8 cellular contexts compared by ENCODE assay signal in the genomic region with DNA sequence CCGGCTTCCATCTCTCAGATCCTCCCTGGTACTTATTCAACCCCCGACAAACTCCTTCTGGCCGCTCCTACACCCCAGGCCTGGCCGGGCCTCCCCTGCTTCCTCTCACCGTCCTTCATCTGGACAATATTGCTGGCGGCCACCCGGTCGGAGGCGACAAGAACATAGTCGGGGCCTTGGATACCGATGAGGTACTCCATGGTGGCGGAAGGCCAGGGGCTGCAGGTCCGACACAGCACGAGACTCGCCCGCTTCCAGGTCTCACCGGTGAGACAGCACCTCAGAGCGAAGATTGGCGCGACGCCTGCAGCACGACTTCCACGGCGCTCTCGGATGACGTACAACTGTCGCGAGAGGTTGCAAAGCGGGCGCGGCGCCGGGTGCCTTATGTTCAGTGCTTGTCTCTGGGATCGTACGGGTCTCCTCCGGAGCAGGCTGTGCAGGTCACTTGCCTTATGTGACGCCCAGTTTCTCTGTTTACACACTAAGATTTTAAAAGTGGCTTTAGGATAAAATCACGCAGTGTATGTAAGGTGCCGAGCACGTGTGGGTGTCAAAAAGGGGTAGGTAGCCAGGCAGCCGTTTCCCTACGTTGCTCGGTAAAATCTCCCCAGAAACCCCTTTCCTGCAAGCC. TPM values are rescaled to one million over a fixed set of nuclear protein-coding genes. Genes with fewer than 3 reads are reported as not detected.
A peak's percentile ranks its signal among the peaks of the same experiment; 100 is the strongest.
DNase-seq lines count a peak whose midpoint lies in the region; ATAC-seq and TF ChIP-seq lines count a peak whose summit lies in the region.

TSS of gene PSMB2 (minus strand) at position 294 of the 634 bp plus-strand sequence. CDS start at position 200, 94 bp downstream.

- peak within 1 kb of the TSS; percentile 98 for H2AFZ ChIP-seq in Loucy (ENCODE audit: low read length)
- H2AFZ ChIP-seq in fibroblast of lung (ENCODE audit: low read length): peak within 1 kb of the TSS; percentile 90

- H3K4me3 Mint-ChIP-seq in activated T-helper 2 cell treated with anti-CD3 and anti-CD28 coated beads, Interferon-gamma antibody, Interleukin-2, Interleukin-4, amounts not matched to agents 10 μg/mL and 5 μg/mL and 100 μg/mL, durations not matched to agents 14 hours and 24 hours and 36 hours (ENCODE audit: low read depth): peak within 1 kb of the TSS; percentile 99
- peak within 1 kb of the TSS; percentile 97 to 100 (median 100) for H3K4me3 Mint-ChIP-seq in naive B cell
- peak within 1 kb of the TSS; percentile 99 for H3K4me3 Mint-ChIP-seq in stimulated activated effector memory CD8-positive, alpha-beta T cell treated with anti-CD3 and anti-CD28 coated beads, Interleukin-12 subunit alpha, Interleukin-12 subunit beta, amount 100 ng/mL, for 72 hours

- H3K9me3 Mint-ChIP-seq in activated T-helper 2 cell treated with anti-CD3 and anti-CD28 coated beads, Interferon-gamma antibody, Interleukin-2, Interleukin-4, amounts not matched to agents 10 μg/mL and 5 μg/mL and 100 μg/mL, durations not matched to agents 14 hours and 24 hours and 36 hours: no peaks in the 10 kb centered on the region
- no peaks in the 10 kb centered on the region for H3K9me3 Mint-ChIP-seq in naive B cell
- no peaks in the 10 kb centered on the region for H3K9me3 Mint-ChIP-seq in stimulated activated effector memory CD8-positive, alpha-beta T cell treated with anti-CD3 and anti-CD28 coated beads, Interleukin-12 subunit alpha, Interleukin-12 subunit beta, amount 100 ng/mL, for 72 hours

- H3K4me3 ChIP-seq in Loucy (ENCODE audit: low read length, poor library complexity, severe bottlenecking) (peak within 1 kb of the TSS; percentile 96), RWPE2 (ENCODE audit: severe bottlenecking) (peak within 1 kb of the TSS; percentile 93), fibroblast of lung (replicated peaks in 1 of 4; ENCODE audit: control extremely low read depth in 1 of 4, insufficient read depth in 1 of 4, low read depth in 3 of 4, low read length in 4 of 4) (peak within 1 kb of the TSS; percentile 66 to 94 (median 88))

- peak within 1 kb of the TSS; percentile 98 for H3K27ac Mint-ChIP-seq in activated T-helper 2 cell treated with anti-CD3 and anti-CD28 coated beads, Interferon-gamma antibody, Interleukin-2, Interleukin-4, amounts not matched to agents 10 μg/mL and 5 μg/mL and 100 μg/mL, durations not matched to agents 14 hours and 24 hours and 36 hours
- H3K27ac Mint-ChIP-seq in naive B cell: peak within 1 kb of the TSS; percentile 97 to 99 (median 98)
- peak within 1 kb of the TSS; percentile 99 for H3K27ac Mint-ChIP-seq in stimulated activated effector memory CD8-positive, alpha-beta T cell treated with anti-CD3 and anti-CD28 coated beads, Interleukin-12 subunit alpha, Interleukin-12 subunit beta, amount 100 ng/mL, for 72 hours

- H3K27me3 ChIP-seq in Loucy (ENCODE audit: insufficient read depth, low read length, poor library complexity, severe bottlenecking): no peaks in the 10 kb centered on the region
- H3K27me3 ChIP-seq in RWPE2 (ENCODE audit: insufficient read depth, poor library complexity, severe bottlenecking): peaks cover 5% of the 10 kb centered on the region
- peaks cover 10% of the 10 kb centered on the region for H3K27me3 ChIP-seq in fibroblast of lung (ENCODE audit: control insufficient read depth, insufficient read depth, low read length)

- peak within 1 kb of the TSS; percentile 59 for H3K27ac ChIP-seq in RWPE2 (ENCODE audit: poor library complexity, severe bottlenecking)
- H3K27ac ChIP-seq in fibroblast of lung (ENCODE audit: insufficient read depth, low read length): peak within 1 kb of the TSS; percentile 80

- H3K9me2 ChIP-seq in Loucy (replicated peaks; ENCODE audit: low read depth, low read length): no peaks in the 10 kb centered on the region

- peaks cover 24% of the 10 kb centered on the region for H3K27me3 Mint-ChIP-seq in activated T-helper 2 cell treated with anti-CD3 and anti-CD28 coated beads, Interferon-gamma antibody, Interleukin-2, Interleukin-4, amounts not matched to agents 10 μg/mL and 5 μg/mL and 100 μg/mL, durations not matched to agents 14 hours and 24 hours and 36 hours (ENCODE audit: low read depth)
- H3K27me3 Mint-ChIP-seq in naive B cell: peaks cover 13 to 23% (median 18%) of the 10 kb centered on the region in 3 donors

- H3K9ac ChIP-seq in Loucy (ENCODE audit: low read depth, low read length, poor library complexity, severe bottlenecking) (peak within 1 kb of the TSS; percentile 81), fibroblast of lung (ENCODE audit: insufficient read depth, low read length) (peak within 1 kb of the TSS; percentile 69)

- H4K20me1 ChIP-seq in Loucy (ENCODE audit: insufficient read depth, low read length, poor library complexity, severe bottlenecking) (peaks cover 43% of the 10 kb centered on the region), fibroblast of lung (ENCODE audit: control insufficient read depth, extremely low read depth, insufficient read depth, low read length) (no peaks in the 10 kb centered on the region)

- ATAC-seq in RWPE2 (ENCODE audit: low read depth): peak; percentile 83
- ATAC-seq in naive B cell (ENCODE audit: low read depth in 2 of 2): peak; percentile 93 to 94
- peak; percentile 98 for ATAC-seq in stimulated activated effector memory CD8-positive, alpha-beta T cell treated with anti-CD3 and anti-CD28 coated beads, Interleukin-12 subunit alpha, Interleukin-12 subunit beta, amount 100 ng/mL, for 72 hours

- DNase-seq in Daoy (ENCODE audit: low read depth): peak; percentile 98
- peak; percentile 74 for DNase-seq in GOT3 (lab: John Stamatoyannopoulos, UW)
- peak; percentile 94 for DNase-seq in RWPE2 (ENCODE audit: low spot score)
- DNase-seq in activated T-helper 2 cell treated with anti-CD3 and anti-CD28 coated beads, Interferon-gamma antibody, Interleukin-2, Interleukin-4, amounts not matched to agents 10 μg/mL and 5 μg/mL and 100 μg/mL, durations not matched to agents 14 hours and 24 hours and 36 hours (ENCODE audit: low spot score): peak; percentile 93
- DNase-seq in fibroblast of lung (ENCODE audit: low read depth in 2 of 2): peak; percentile 93 to 95
- peak; percentile 91 for DNase-seq in naive B cell
- DNase-seq in stimulated activated effector memory CD8-positive, alpha-beta T cell treated with anti-CD3 and anti-CD28 coated beads, Interleukin-12 subunit alpha, Interleukin-12 subunit beta, amount 100 ng/mL, for 72 hours (ENCODE audit: low spot score in 2 of 2): peak; percentile 95 to 98

- H3K4me1 ChIP-seq in Loucy (ENCODE audit: insufficient read depth, low read length, poor library complexity, severe bottlenecking): peaks cover 41% of the 10 kb centered on the region
- peaks cover 23% of the 10 kb centered on the region for H3K4me1 ChIP-seq in RWPE2 (ENCODE audit: insufficient read depth, poor library complexity, severe bottlenecking)
- H3K4me1 ChIP-seq in fibroblast of lung (ENCODE audit: control insufficient read depth, extremely low read depth, insufficient read depth, low read length): peaks cover 2% of the 10 kb centered on the region

- TF ChIP-seq CTCF in Loucy (conservative IDR thresholded peaks at IDR 0.05; ENCODE audit: low read length) (no peak), RWPE2 (IDR thresholded peaks at IDR 0.05; ENCODE audit: poor library complexity, severe bottlenecking) (no peak), fibroblast of lung (conservative IDR thresholded peaks at IDR 0.05 in 1 of 2, IDR thresholded peaks at IDR 0.05 in 1 of 2; ENCODE audit: low read depth in 1 of 2, low read length in 2 of 2) (no peak)

- H3K79me2 ChIP-seq in Loucy (ENCODE audit: insufficient read depth, low read length) (peaks cover 49% of the 10 kb centered on the region), fibroblast of lung (ENCODE audit: control insufficient read depth, insufficient read depth, low read length) (peaks cover 49% of the 10 kb centered on the region)

- H3K4me1 Mint-ChIP-seq in activated T-helper 2 cell treated with anti-CD3 and anti-CD28 coated beads, Interferon-gamma antibody, Interleukin-2, Interleukin-4, amounts not matched to agents 10 μg/mL and 5 μg/mL and 100 μg/mL, durations not matched to agents 14 hours and 24 hours and 36 hours (ENCODE audit: low read depth): peaks cover 31% of the 10 kb centered on the region
- peaks cover 16 to 41% (median 35%) of the 10 kb centered on the region in 3 donors for H3K4me1 Mint-ChIP-seq in naive B cell
- H3K4me1 Mint-ChIP-seq in stimulated activated effector memory CD8-positive, alpha-beta T cell treated with anti-CD3 and anti-CD28 coated beads, Interleukin-12 subunit alpha, Interleukin-12 subunit beta, amount 100 ng/mL, for 72 hours: peaks cover 18% of the 10 kb centered on the region

- H3K9me3 ChIP-seq in Loucy (ENCODE audit: insufficient read depth, low read depth, low read length) (no peaks in the 10 kb centered on the region), RWPE2 (ENCODE audit: severe bottlenecking) (no peaks in the 10 kb centered on the region), fibroblast of lung (ENCODE audit: control insufficient read depth, insufficient read depth, low read depth, low read length) (no peaks in the 10 kb centered on the region)

- H3F3A ChIP-seq in Loucy (ENCODE audit: low read depth): 0 out of 2 replicates have a peak, but pooled peaks cover 3% of the 10 kb centered on the region

- no peaks in the 10 kb centered on the region for H3K36me3 ChIP-seq in Loucy (ENCODE audit: insufficient read depth, low read length)
- peaks cover 9% of the 10 kb centered on the region for H3K36me3 ChIP-seq in RWPE2 (ENCODE audit: low read depth)
- H3K36me3 ChIP-seq in fibroblast of lung (ENCODE audit: control insufficient read depth, insufficient read depth, low read length): no peaks in the 10 kb centered on the region

- intact Hi-C loops in activated T-helper 2 cell treated with anti-CD3 and anti-CD28 coated beads, Interferon-gamma antibody, Interleukin-2, Interleukin-4, amounts not matched to agents 10 μg/mL and 5 μg/mL and 100 μg/mL, durations not matched to agents 14 hours and 24 hours and 36 hours (cut with micrococcal nuclease): loop anchor here (2.0 to 10.0 kb wide), 3 partner anchors 64 to 123 kb away; partner anchors contain the start of genes C1orf216 and CLSPN

- peaks cover 15% of the 10 kb centered on the region for H3K36me3 Mint-ChIP-seq in activated T-helper 2 cell treated with anti-CD3 and anti-CD28 coated beads, Interferon-gamma antibody, Interleukin-2, Interleukin-4, amounts not matched to agents 10 μg/mL and 5 μg/mL and 100 μg/mL, durations not matched to agents 14 hours and 24 hours and 36 hours (ENCODE audit: low read depth)
- peaks cover 0 to 7% of the 10 kb centered on the region in 2 donors for H3K36me3 Mint-ChIP-seq in naive B cell
- peaks cover 30% of the 10 kb centered on the region for H3K36me3 Mint-ChIP-seq in stimulated activated effector memory CD8-positive, alpha-beta T cell treated with anti-CD3 and anti-CD28 coated beads, Interleukin-12 subunit alpha, Interleukin-12 subunit beta, amount 100 ng/mL, for 72 hours

- H3K4me2 ChIP-seq in Loucy (ENCODE audit: low read depth, low read length, poor library complexity, severe bottlenecking): peak within 1 kb of the TSS; percentile 94
- peak within 1 kb of the TSS; percentile 92 for H3K4me2 ChIP-seq in fibroblast of lung (ENCODE audit: extremely low read depth, insufficient read depth, low read length)

RNA-seq across cellular contexts. Expression of gene PSMB2, which starts in this region (rescaled TPM):
- 58.4 and 59.7 TPM in 2 replicates for total RNA-seq in Daoy (2014; rRNA removed; shearing (Covaris generic))
- 123 and 124 TPM in 2 replicates for total RNA-seq in activated T-helper 2 cell treated with anti-CD3 and anti-CD28 coated beads, Interferon-gamma antibody, Interleukin-2, Interleukin-4, amounts not matched to agents 10 μg/mL and 5 μg/mL and 100 μg/mL, durations not matched to agents 14 hours and 24 hours and 36 hours
- total RNA-seq in fibroblast of lung: 13.9 and 18.3 TPM in 2 replicates
- 66.8 and 84.0 TPM in 2 replicates for polyA plus RNA-seq in fibroblast of lung
- polyA plus RNA-seq in fibroblast of lung (2012): 79.7 and 93.5 TPM in 2 replicates
- 128 and 201 TPM in 2 replicates for polyA minus RNA-seq in fibroblast of lung (ENCODE audit: low replicate concordance)
- polyA plus RNA-seq in naive B cell (ENCODE audit: low read depth in 6 of 6): 10 to 100 TPM; 59.7 to 69.0 (median 65.9) TPM

Comparison
In these comparisons a context has a peak if more than half of its experiments do, and no peak if none do; other contexts are left out.
1. Peak in every context shown above with its lines: DNase-seq, ATAC-seq, H3K4me3 ChIP-seq and H3K27ac ChIP-seq.